Comparison of ENCODE assay signal across 8 cellular contexts in the genomic region with DNA sequence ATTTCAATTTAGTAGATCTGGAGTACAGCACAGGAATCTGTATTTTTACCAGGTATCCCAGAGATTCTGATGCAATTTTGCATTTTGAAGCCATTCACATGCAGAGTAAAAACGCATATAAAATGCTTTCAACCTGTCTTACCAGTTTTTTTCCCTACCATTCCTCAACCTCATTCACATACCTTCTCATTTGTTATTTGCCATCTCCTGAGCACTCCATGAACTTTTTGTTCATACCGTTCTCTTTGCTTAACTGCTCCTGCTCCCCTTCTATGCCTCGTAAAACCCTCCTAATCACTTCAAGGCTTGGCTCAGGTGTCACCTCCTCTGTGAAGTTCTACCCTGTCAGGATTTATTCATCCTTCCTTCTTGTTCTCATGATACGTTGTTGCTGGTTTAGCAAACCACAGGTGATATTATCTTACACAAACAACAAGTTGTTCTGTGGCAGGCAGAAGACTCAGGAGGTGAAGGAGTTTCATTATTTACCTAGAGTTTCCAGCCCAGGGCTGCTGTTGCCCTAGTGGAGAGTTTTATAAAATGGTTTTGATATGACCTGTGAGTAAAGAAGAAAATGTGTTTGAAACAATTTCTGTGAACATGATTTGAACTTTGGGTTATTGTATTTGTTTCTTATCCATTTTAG. TPM values are rescaled to one million over a fixed set of nuclear protein-coding genes. Genes with fewer than 3 reads are reported as not detected.
DNase-seq lines count a peak whose midpoint lies in the region; TF ChIP-seq lines count a peak whose summit lies in the region.
"Not testable (repeated sequence)": the region's sequence is repeated elsewhere in the genome, so short reads cannot be mapped to it uniquely, and the experiment has no call there.

No MANE protein-coding gene starts in this region.

- not testable (repeated sequence) for H3K36me3 Mint-ChIP-seq in activated T-helper 2 cell treated with anti-CD3 and anti-CD28 coated beads, Interferon-gamma antibody, Interleukin-2, Interleukin-4, amounts not matched to agents 10 μg/mL and 5 μg/mL and 100 μg/mL, durations not matched to agents 14 hours and 24 hours and 36 hours (ENCODE audit: low read depth); neural crest cell (ENCODE audit: low read depth)

- TF ChIP-seq RAD21 in SK-N-SH (IDR thresholded peaks at IDR 0.05; ENCODE audit: low read length), result not testable (repeated sequence)

- H2AFZ ChIP-seq in KMS-11 (ENCODE audit: low read depth); SK-N-SH (ENCODE audit: low read depth): not testable (repeated sequence)

- H3K27me3 Mint-ChIP-seq in activated T-helper 2 cell treated with anti-CD3 and anti-CD28 coated beads, Interferon-gamma antibody, Interleukin-2, Interleukin-4, amounts not matched to agents 10 μg/mL and 5 μg/mL and 100 μg/mL, durations not matched to agents 14 hours and 24 hours and 36 hours (ENCODE audit: low read depth), result peaks cover 11% of the 10 kb centered on the region
- H3K27me3 Mint-ChIP-seq in neural crest cell (ENCODE audit: low read depth), result not testable (repeated sequence)

- POLR2A ChIA-PET in SK-N-SH (lab: Yijun Ruan, JAX), result not testable (repeated sequence)

- WGBS in SK-N-SH (ENCODE audit: low lambda C conversion rate), result 66% methylated on average over 4 of the region's 4 CpGs
- 26 to 34% methylated on average over 4 of the region's 4 CpGs for WGBS in thyroid gland, 2 donors

- peaks cover 18% of the 10 kb centered on the region for H3K4me1 Mint-ChIP-seq in activated T-helper 2 cell treated with anti-CD3 and anti-CD28 coated beads, Interferon-gamma antibody, Interleukin-2, Interleukin-4, amounts not matched to agents 10 μg/mL and 5 μg/mL and 100 μg/mL, durations not matched to agents 14 hours and 24 hours and 36 hours (ENCODE audit: low read depth)
- not testable (repeated sequence) for H3K4me1 Mint-ChIP-seq in neural crest cell

- H3K9me2 ChIP-seq in SK-N-SH, result not testable (repeated sequence)

- H3K27me3 ChIP-seq in KMS-11 (ENCODE audit: insufficient read depth, low read depth); SK-N-SH (ENCODE audit: insufficient read depth); thyroid gland: not testable (repeated sequence)

- not testable (repeated sequence) for H3F3A ChIP-seq in SK-N-SH (replicated peaks; ENCODE audit: insufficient read depth)

- CTCF ChIA-PET in SK-N-SH (lab: Yijun Ruan, JAX), result not testable (repeated sequence)

- not testable (repeated sequence) for H3K36me3 ChIP-seq in KMS-11 (ENCODE audit: insufficient read depth); SK-N-SH (replicated peaks in 1 of 2; ENCODE audit: control insufficient read depth in 1 of 2, insufficient read depth in 2 of 2, low read length in 1 of 2); thyroid gland

- H3K4me3 Mint-ChIP-seq in activated T-helper 2 cell treated with anti-CD3 and anti-CD28 coated beads, Interferon-gamma antibody, Interleukin-2, Interleukin-4, amounts not matched to agents 10 μg/mL and 5 μg/mL and 100 μg/mL, durations not matched to agents 14 hours and 24 hours and 36 hours (ENCODE audit: low read depth); neural crest cell: not testable (repeated sequence)

- H3K4me1 ChIP-seq in KMS-11 (ENCODE audit: low read depth, poor library complexity, severe bottlenecking), result peaks cover 36% of the 10 kb centered on the region
- not testable (repeated sequence) for H3K4me1 ChIP-seq in SK-N-SH (ENCODE audit: control insufficient read depth in 1 of 2, insufficient read depth in 2 of 2, low read depth in 1 of 2, low read length in 1 of 2); thyroid gland

- H3K4me2 ChIP-seq in KMS-11, result peak overlapping the region; percentile 56
- H3K4me2 ChIP-seq in SK-N-SH, result not testable (repeated sequence)

- not testable (repeated sequence) for H4K20me1 ChIP-seq in KMS-11 (ENCODE audit: insufficient read depth); SK-N-SH (ENCODE audit: insufficient read depth)

- DNase-seq in DMS53 treated with DMSO at 0.1 percent for 48 hours (lab: John Stamatoyannopoulos, UW; ENCODE audit: unreplicated experiment) (peak; percentile 49), islet precursor cell (peak; percentile 71), thyroid gland (peak in 1 of 2 donors; percentile 6)
- DNase-seq in SK-N-SH; cardiac fibroblast (ENCODE audit: low read depth in 2 of 2); neural crest cell (ENCODE audit: low read depth, low spot score): not testable (repeated sequence)
- peak; percentile 18 for DNase-seq in activated T-helper 2 cell treated with anti-CD3 and anti-CD28 coated beads, Interferon-gamma antibody, Interleukin-2, Interleukin-4, amounts not matched to agents 10 μg/mL and 5 μg/mL and 100 μg/mL, durations not matched to agents 14 hours and 24 hours and 36 hours (ENCODE audit: low spot score)

- not testable (repeated sequence) for TF ChIP-seq POLR2A in thyroid gland (IDR thresholded peaks at IDR 0.05)

- H3K9ac ChIP-seq in KMS-11, SK-N-SH: not testable (repeated sequence)

- peak overlapping the region; percentile 26 for H3K4me3 ChIP-seq in KMS-11 (IDR thresholded peaks at IDR 0.05; ENCODE audit: insufficient read depth, low read depth, low read length)
- not testable (repeated sequence) for H3K4me3 ChIP-seq in SK-N-SH (ENCODE audit: low read depth in 2 of 2, low read length in 1 of 2); cardiac fibroblast (replicated peaks in 1 of 2; ENCODE audit: low read depth in 2 of 2, low read length in 2 of 2); thyroid gland (replicated peaks in 1 of 3)

- TF ChIP-seq CTCF in KMS-11 (conservative IDR thresholded peaks at IDR 0.05; ENCODE audit: low read depth, low read length), result 0 out of 2 replicates have a peak, but pooled peaks have one; percentile 24
- TF ChIP-seq CTCF in SK-N-SH (IDR thresholded peaks at IDR 0.05), result 0 out of 2 replicates have a peak, but pooled peaks have one; percentile 18
- TF ChIP-seq CTCF in cardiac fibroblast (IDR thresholded peaks at IDR 0.05; ENCODE audit: low read depth, low read length), result peak; percentile 5
- TF ChIP-seq CTCF in neural crest cell (conservative IDR thresholded peaks at IDR 0.05), result peak; percentile 56
- peak in 4 of 6 experiments; percentile 21 to 40 (median 34) for TF ChIP-seq CTCF in thyroid gland (IDR thresholded peaks at IDR 0.05)

- not testable (repeated sequence) for H3K9me3 Mint-ChIP-seq in activated T-helper 2 cell treated with anti-CD3 and anti-CD28 coated beads, Interferon-gamma antibody, Interleukin-2, Interleukin-4, amounts not matched to agents 10 μg/mL and 5 μg/mL and 100 μg/mL, durations not matched to agents 14 hours and 24 hours and 36 hours; neural crest cell

- intact Hi-C loops in activated T-helper 2 cell treated with anti-CD3 and anti-CD28 coated beads, Interferon-gamma antibody, Interleukin-2, Interleukin-4, amounts not matched to agents 10 μg/mL and 5 μg/mL and 100 μg/mL, durations not matched to agents 14 hours and 24 hours and 36 hours (cut with micrococcal nuclease), result loop anchor here (2.0 kb wide), 1 partner anchor 31 kb away; a partner anchor contains a TSS
- intact Hi-C loops in thyroid gland (cut with DNase I), result not testable (repeated sequence)

- not testable (repeated sequence) for H3K79me2 ChIP-seq in KMS-11 (ENCODE audit: insufficient read depth, low read depth); SK-N-SH (ENCODE audit: insufficient read depth)

- H3K27ac Mint-ChIP-seq in activated T-helper 2 cell treated with anti-CD3 and anti-CD28 coated beads, Interferon-gamma antibody, Interleukin-2, Interleukin-4, amounts not matched to agents 10 μg/mL and 5 μg/mL and 100 μg/mL, durations not matched to agents 14 hours and 24 hours and 36 hours; neural crest cell (ENCODE audit: unreplicated experiment): not testable (repeated sequence)

- not testable (repeated sequence) for H3K9me3 ChIP-seq in SK-N-SH, thyroid gland

- peak overlapping the region; percentile 16; the same call in 1 of the 2 replicates for H3K27ac ChIP-seq in KMS-11
- not testable (repeated sequence) for H3K27ac ChIP-seq in SK-N-SH (ENCODE audit: low read depth in 2 of 2, low read length in 1 of 2)
- H3K27ac ChIP-seq in thyroid gland, result peak overlapping the region; percentile 18 to 62 (median 34)

- TF ChIP-seq EP300 in SK-N-SH (IDR thresholded peaks at IDR 0.05; ENCODE audit: borderline replicate concordance in 1 of 2, low read depth in 1 of 2, low read length in 1 of 2), result not testable (repeated sequence)

RNA-seq across cellular contexts. Expression of a gene that starts 31.5 kb away (rescaled TPM):
- 2.8 and 5.3 TPM in 2 replicates for polyA plus RNA-seq in SK-N-SH (2012; rRNA removed)
- 2.5 and 3.5 TPM in 2 replicates for polyA plus RNA-seq in SK-N-SH (2012; cell fraction: cytosol; rRNA removed)
- polyA plus RNA-seq in SK-N-SH (2012; cell fraction: nucleus; rRNA removed), result 12.3 and 12.6 TPM in 2 replicates
- 13.5 and 15.4 TPM in 2 replicates for total RNA-seq in activated T-helper 2 cell treated with anti-CD3 and anti-CD28 coated beads, Interferon-gamma antibody, Interleukin-2, Interleukin-4, amounts not matched to agents 10 μg/mL and 5 μg/mL and 100 μg/mL, durations not matched to agents 14 hours and 24 hours and 36 hours
- total RNA-seq in neural crest cell (18.2 and 18.5 TPM in 2 replicates), thyroid gland (10 to 100 TPM; 34.9 to 48.5 (median 41.3) TPM)

RNA-seq across cellular contexts. Expression of a gene that starts 38.3 kb away (rescaled TPM):
- polyA plus RNA-seq in SK-N-SH (2012; rRNA removed), result 72.2 and 88.7 TPM in 2 replicates
- polyA plus RNA-seq in SK-N-SH (2012; cell fraction: cytosol; rRNA removed), result 80.7 and 86.7 TPM in 2 replicates
- polyA plus RNA-seq in SK-N-SH (2012; cell fraction: nucleus; rRNA removed), result 23.7 and 35.6 TPM in 2 replicates
- 81.8 and 85.9 TPM in 2 replicates for total RNA-seq in activated T-helper 2 cell treated with anti-CD3 and anti-CD28 coated beads, Interferon-gamma antibody, Interleukin-2, Interleukin-4, amounts not matched to agents 10 μg/mL and 5 μg/mL and 100 μg/mL, durations not matched to agents 14 hours and 24 hours and 36 hours
- 69.3 and 71.7 TPM in 2 replicates for total RNA-seq in neural crest cell
- total RNA-seq in thyroid gland, result 1 to 10 TPM in 3 of 4 donors, not detected in 1; 2.4 to 6.5 (median 2.7) TPM

Comparison
In these comparisons a context has a peak if more than half of its experiments do, and no peak if none do; other contexts are left out.
1. CTCF ChIP-seq: peak in every context shown above with its lines; median percentile 56 in neural crest cell; 34 in thyroid gland; 24 in KMS-11; 18 in SK-N-SH; 5 in cardiac fibroblast.